ENCODE assay signal across 1 cellular context in the genomic region with DNA sequence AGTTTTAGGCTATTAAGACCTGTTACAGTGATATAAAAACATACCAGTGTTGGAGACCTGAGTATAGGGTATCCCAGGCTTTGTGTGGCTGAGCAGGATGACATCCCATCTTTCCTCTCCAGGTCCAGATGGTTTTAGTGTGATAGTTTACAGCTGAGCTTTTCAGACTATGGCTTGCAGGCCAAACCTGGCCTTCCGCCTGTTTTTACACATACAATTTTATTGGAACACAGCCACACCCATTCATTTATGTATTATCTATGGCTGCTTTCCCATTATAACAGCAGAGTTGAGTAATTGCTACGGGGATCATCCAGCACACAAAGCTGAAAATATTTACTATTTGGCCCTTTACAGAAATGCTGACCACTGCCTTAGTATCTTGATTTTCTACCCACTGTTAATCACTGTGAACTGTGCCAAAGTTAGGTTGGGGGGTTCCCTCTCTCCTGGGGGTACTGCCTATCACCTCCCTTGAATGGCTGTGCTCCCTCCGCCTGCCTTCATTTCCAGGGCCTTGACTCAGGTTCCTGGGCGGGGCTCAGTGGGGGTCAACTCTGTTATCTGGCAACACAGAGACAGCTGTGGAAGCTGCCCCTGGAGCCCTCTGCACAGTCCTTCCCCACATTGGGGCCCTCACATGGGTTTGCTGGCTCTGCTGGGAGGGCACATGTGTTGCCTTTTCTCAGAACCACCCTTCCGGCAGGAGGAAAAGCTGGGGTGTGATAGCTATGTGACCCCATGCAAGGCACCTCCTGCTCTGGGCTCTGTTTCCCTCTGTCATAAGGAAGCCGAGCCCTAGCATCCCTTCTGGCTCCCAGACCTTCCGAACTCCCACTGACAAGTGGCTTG.
TF ChIP-seq lines count a peak whose summit lies in the region.

No MANE protein-coding gene starts in this region.

TF ChIP-seq in SK-N-SH treated with all-trans-retinoic acid at 6 μM for 48 hours, 23 proteins besides CTCF, POLR2A, EP300 and RAD21 (continued from another document):
- no peak for TF ChIP-seq ZNF565 (CRISPR knock-in tag; conservative IDR thresholded peaks at IDR 0.05; ENCODE audit: low read depth)
TF ChIP-seq in SK-N-SH treated with all-trans-retinoic acid at 6 μM for 48 hours: peak in this region for 0.
